1 cellular context compared by ENCODE assay signal in genomic region chr11:120335928-120336640, GRCh38.
TF ChIP-seq lines count a peak whose summit lies in the region.

Gene ARHGEF12 (plus strand): TSS chr11:120336413. CDS start chr11:120337244, 831 bp downstream.

TF ChIP-seq in HepG2, 621 proteins besides CTCF, POLR2A, EP300 and RAD21 (continued from another document):
- TF ChIP-seq DBP (CRISPR knock-in tag; IDR thresholded peaks at IDR 0.05; ENCODE audit: not compliant biosample characterization) (no peak), ZNF331 (CRISPR knock-in tag; IDR thresholded peaks at IDR 0.05) (peak; percentile 72), ZNF224 (CRISPR knock-in tag; IDR thresholded peaks at IDR 0.05) (peak; percentile 68; the same call in 1 of the 2 replicates), BCL6 (CRISPR knock-in tag; IDR thresholded peaks at IDR 0.05) (peak; percentile 68), ZNF329 (CRISPR knock-in tag; IDR thresholded peaks at IDR 0.05; ENCODE audit: low read depth) (peak; percentile 70; the same call in 1 of the 2 replicates), SRSF4 (IDR thresholded peaks at IDR 0.05; ENCODE audit: low read depth, low read length, poor library complexity, severe bottlenecking) (no peak), ZNF496 (CRISPR knock-in tag; IDR thresholded peaks at IDR 0.05; ENCODE audit: insufficient replicate concordance) (no peak), RFXANK (CRISPR knock-in tag; IDR thresholded peaks at IDR 0.05) (0 out of 2 replicates have a peak, but pooled peaks have one; percentile 33), ZNF513 (CRISPR knock-in tag; conservative IDR thresholded peaks at IDR 0.05) (no peak), MTF1 (CRISPR knock-in tag; IDR thresholded peaks at IDR 0.05) (0 out of 2 replicates have a peak, but pooled peaks have one; percentile 30), FOXM1 (CRISPR knock-in tag; IDR thresholded peaks at IDR 0.05) (no peak), ETV5 (CRISPR knock-in tag; IDR thresholded peaks at IDR 0.05; ENCODE audit: borderline replicate concordance) (peak; percentile 79), PAF1 (CRISPR knock-in tag; IDR thresholded peaks at IDR 0.05) (no peak), ZNF230 (CRISPR knock-in tag; IDR thresholded peaks at IDR 0.05) (0 out of 2 replicates have a peak, but pooled peaks have one; percentile 35), ONECUT2 (CRISPR knock-in tag; IDR thresholded peaks at IDR 0.05) (no peak), HHEX (CRISPR knock-in tag; IDR thresholded peaks at IDR 0.05) (0 out of 2 replicates have a peak, but pooled peaks have one; percentile 27)
- TF ChIP-seq, protein P1, sequence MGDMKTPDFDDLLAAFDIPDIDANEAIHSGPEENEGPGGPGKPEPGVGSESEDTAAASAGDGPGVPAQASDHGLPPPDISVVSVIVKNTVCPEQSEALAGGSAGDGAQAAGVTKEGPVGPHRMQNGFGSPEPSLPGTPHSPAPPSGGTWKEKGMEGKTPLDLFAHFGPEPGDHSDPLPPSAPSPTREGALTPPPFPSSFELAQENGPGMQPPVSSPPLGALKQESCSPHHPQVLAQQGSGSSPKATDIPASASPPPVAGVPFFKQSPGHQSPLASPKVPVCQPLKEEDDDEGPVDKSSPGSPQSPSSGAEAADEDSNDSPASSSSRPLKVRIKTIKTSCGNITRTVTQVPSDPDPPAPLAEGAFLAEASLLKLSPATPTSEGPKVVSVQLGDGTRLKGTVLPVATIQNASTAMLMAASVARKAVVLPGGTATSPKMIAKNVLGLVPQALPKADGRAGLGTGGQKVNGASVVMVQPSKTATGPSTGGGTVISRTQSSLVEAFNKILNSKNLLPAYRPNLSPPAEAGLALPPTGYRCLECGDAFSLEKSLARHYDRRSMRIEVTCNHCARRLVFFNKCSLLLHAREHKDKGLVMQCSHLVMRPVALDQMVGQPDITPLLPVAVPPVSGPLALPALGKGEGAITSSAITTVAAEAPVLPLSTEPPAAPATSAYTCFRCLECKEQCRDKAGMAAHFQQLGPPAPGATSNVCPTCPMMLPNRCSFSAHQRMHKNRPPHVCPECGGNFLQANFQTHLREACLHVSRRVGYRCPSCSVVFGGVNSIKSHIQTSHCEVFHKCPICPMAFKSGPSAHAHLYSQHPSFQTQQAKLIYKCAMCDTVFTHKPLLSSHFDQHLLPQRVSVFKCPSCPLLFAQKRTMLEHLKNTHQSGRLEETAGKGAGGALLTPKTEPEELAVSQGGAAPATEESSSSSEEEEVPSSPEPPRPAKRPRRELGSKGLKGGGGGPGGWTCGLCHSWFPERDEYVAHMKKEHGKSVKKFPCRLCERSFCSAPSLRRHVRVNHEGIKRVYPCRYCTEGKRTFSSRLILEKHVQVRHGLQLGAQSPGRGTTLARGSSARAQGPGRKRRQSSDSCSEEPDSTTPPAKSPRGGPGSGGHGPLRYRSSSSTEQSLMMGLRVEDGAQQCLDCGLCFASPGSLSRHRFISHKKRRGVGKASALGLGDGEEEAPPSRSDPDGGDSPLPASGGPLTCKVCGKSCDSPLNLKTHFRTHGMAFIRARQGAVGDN (CRISPR knock-in tag; IDR thresholded peaks at IDR 0.05): peak; percentile 90
- TF ChIP-seq, protein P2, sequence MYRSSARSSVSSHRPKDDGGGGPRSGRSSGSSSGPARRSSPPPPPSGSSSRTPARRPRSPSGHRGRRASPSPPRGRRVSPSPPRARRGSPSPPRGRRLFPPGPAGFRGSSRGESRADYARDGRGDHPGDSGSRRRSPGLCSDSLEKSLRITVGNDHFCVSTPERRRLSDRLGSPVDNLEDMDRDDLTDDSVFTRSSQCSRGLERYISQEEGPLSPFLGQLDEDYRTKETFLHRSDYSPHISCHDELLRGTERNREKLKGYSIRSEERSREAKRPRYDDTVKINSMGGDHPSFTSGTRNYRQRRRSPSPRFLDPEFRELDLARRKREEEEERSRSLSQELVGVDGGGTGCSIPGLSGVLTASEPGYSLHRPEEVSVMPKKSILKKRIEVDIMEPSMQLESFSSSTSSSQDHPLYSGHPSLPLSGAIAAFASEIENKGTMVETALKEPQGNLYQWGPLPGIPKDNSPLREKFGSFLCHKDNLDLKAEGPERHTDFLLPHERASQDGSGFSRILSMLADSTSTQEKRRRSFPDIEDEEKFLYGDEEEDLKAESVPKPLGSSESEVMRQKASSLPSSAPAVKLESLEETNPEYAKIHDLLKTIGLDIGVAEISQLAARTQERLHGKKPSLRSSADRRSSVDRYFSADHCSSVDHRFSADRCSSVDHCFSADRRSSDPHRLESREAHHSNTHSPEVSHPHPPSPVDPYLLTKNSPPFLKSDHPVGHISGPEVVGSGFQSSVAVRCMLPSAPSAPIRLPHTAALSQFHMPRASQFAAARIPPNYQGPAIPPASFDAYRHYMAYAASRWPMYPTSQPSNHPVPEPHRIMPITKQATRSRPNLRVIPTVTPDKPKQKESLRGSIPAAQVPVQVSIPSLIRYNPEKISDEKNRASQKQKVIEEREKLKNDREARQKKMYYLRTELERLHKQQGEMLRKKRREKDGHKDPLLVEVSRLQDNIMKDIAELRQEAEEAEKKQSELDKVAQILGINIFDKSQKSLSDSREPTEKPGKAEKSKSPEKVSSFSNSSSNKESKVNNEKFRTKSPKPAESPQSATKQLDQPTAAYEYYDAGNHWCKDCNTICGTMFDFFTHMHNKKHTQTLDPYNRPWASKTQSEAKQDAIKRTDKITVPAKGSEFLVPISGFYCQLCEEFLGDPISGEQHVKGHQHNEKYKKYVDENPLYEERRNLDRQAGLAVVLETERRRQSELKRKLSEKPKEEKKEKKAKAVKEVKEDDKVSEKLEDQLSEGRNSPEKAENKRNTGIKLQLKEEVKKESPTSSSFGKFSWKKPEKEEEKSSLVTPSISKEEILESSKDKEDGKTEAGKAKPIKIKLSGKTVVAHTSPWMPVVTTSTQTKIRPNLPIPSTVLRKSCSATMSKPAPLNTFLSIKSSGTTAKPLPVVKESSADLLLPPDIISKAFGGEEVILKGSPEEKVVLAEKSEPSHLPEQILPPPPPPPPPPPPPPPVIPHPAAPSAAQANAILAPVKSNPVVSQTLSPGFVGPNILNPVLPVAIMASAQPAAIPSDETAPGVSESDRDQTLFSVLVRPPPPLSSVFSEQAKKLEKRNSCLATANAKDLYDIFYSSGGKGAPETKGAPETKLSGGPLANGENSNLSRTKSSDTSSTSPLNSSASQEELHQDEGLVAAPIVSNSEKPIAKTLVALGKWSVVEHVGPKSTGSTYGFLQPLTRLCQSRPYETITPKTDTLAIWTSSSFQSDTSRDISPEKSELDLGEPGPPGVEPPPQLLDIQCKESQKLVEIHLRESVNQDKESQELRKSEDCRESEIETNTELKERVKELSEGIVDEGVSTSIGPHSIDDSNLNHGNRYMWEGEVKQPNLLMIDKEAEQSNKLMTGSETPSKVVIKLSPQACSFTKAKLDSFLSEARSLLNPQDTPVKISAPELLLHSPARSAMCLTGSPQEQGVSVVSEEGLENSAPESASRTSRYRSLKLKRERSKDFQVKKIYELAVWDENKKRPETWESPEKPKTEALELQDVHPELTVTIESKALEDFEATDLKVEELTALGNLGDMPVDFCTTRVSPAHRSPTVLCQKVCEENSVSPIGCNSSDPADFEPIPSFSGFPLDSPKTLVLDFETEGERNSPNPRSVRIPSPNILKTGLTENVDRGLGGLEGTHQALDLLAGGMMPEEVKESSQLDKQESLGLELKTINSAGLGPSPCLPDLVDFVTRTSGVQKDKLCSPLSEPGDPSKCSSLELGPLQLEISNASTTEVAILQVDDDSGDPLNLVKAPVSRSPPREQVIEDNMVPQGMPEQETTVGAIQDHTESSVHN (CRISPR knock-in tag; IDR thresholded peaks at IDR 0.05): no peak
- TF ChIP-seq, protein P3, sequence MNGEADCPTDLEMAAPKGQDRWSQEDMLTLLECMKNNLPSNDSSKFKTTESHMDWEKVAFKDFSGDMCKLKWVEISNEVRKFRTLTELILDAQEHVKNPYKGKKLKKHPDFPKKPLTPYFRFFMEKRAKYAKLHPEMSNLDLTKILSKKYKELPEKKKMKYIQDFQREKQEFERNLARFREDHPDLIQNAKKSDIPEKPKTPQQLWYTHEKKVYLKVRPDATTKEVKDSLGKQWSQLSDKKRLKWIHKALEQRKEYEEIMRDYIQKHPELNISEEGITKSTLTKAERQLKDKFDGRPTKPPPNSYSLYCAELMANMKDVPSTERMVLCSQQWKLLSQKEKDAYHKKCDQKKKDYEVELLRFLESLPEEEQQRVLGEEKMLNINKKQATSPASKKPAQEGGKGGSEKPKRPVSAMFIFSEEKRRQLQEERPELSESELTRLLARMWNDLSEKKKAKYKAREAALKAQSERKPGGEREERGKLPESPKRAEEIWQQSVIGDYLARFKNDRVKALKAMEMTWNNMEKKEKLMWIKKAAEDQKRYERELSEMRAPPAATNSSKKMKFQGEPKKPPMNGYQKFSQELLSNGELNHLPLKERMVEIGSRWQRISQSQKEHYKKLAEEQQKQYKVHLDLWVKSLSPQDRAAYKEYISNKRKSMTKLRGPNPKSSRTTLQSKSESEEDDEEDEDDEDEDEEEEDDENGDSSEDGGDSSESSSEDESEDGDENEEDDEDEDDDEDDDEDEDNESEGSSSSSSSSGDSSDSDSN (CRISPR knock-in tag; IDR thresholded peaks at IDR 0.05): peak; percentile 89
TF ChIP-seq in HepG2: peak in this region for 313.
